ENCODE assay signal across 8 cellular contexts in the genomic region with DNA sequence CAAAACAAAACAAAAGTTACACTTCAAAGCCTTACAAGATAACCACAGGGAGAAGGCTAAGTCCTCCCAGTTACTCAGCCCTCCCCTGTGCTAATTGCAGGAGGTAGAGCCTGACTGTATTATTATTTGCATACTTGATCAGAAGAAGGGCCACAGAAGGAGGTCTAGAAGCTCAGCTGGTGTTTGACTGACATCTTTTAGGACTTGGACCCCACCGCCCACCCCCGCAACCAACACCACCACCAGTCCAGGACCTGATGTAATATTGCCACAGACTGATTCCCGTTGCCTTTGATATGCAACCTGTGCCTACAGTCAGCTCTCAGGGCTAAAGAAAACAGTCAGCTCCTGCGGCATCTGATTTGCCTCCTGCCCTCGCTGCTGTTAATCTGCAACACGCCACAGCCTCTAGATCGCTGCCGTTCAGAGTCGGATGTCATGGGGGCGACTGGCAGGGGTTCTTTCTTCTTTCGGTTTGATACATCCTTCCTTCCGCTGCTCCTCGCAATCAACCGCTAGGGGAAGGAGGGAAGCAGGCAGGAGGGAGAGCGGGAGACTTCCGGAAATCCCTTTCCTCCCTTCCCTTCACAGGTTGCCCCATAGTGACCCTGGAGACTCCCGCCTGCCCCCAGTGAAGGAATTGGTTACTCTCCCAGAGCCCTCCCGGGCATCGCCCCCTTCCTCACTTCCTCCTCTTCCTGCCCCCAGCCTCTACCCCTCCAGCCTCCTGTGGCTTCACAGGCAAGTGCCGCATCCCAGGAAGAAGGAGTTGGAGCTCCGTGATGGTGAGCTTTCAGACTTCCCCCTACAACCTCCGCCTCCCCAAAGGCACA.
DNase-seq lines count a peak whose midpoint lies in the region; ATAC-seq and TF ChIP-seq lines count a peak whose summit lies in the region.

No MANE protein-coding gene starts in this region.

- H4K8ac ChIP-seq in mesenchymal stem cell (ENCODE audit: low read length): peak overlapping the region; percentile 96

- H3K27ac ChIP-seq in mesenchymal stem cell (ENCODE audit: low read length, poor library complexity, severe bottlenecking) (peak overlapping the region; percentile 6), suprapubic skin (peak overlapping the region; percentile 6)

- TF ChIP-seq EP300 in suprapubic skin (IDR thresholded peaks at IDR 0.05): no peak

- peak overlapping the region; percentile 64 for H3K4me3 ChIP-seq in endocrine pancreas (ENCODE audit: control insufficient read depth, insufficient read depth, low read length)
- peak overlapping the region; percentile 57 to 82 for H3K4me3 ChIP-seq in mesenchymal stem cell (ENCODE audit: insufficient read depth in 1 of 2, low read depth in 1 of 2, low read length in 2 of 2)
- H3K4me3 ChIP-seq in suprapubic skin: peak overlapping the region; percentile 56

- H3K36me3 ChIP-seq in endocrine pancreas (ENCODE audit: control insufficient read depth, insufficient read depth, low read length): no peaks in the 10 kb centered on the region
- no peaks in the 10 kb centered on the region for H3K36me3 ChIP-seq in mesenchymal stem cell (ENCODE audit: control insufficient read depth in 1 of 2, insufficient read depth in 2 of 2, low read depth in 1 of 2, low read length in 2 of 2)
- no peaks in the 10 kb centered on the region for H3K36me3 ChIP-seq in suprapubic skin

- H3K9ac ChIP-seq in endocrine pancreas (ENCODE audit: control insufficient read depth, insufficient read depth, low read length) (peak overlapping the region; percentile 47), mesenchymal stem cell (ENCODE audit: low read length) (peak overlapping the region; percentile 80)

- H2BK5ac ChIP-seq in mesenchymal stem cell (ENCODE audit: low read depth, low read length, poor library complexity, severe bottlenecking): no peak overlapping the region

- H3K23ac ChIP-seq in mesenchymal stem cell (ENCODE audit: low read length in 2 of 2): no peak overlapping the region

- H2AK5ac ChIP-seq in mesenchymal stem cell (ENCODE audit: low read length, severe bottlenecking): no peak overlapping the region

- WGBS in mesenchymal stem cell: 2% methylated on average over 16 of the region's 22 CpGs
- WGBS in suprapubic skin: 5% methylated on average over 19 of the region's 22 CpGs

- peak; percentile 69 for ATAC-seq in GM19455 (IDR thresholded peaks at IDR 0.05; ENCODE audit: unreplicated experiment)
- ATAC-seq in HG03469 (IDR thresholded peaks at IDR 0.05; ENCODE audit: unreplicated experiment): peak; percentile 54

- peak; percentile 94 for DNase-seq in ELF-1 (ENCODE audit: low read depth, low spot score)
- peak; percentile 81 for DNase-seq in SW480 (ENCODE audit: low spot score)
- DNase-seq in mesenchymal stem cell: peak; percentile 77
- DNase-seq in suprapubic skin (ENCODE audit: low spot score in 2 of 2): peak in 1 of 2 donors; percentile 64
- no peak for DNase-seq in cortex of kidney (lab: John Stamatoyannopoulos, UW)

- H3K4me2 ChIP-seq in mesenchymal stem cell (ENCODE audit: low read length, poor library complexity, severe bottlenecking): peak overlapping the region; percentile 71

- TF ChIP-seq POLR2A in suprapubic skin (IDR thresholded peaks at IDR 0.05): no peak

- peak in 1 of 2 donors; percentile 42 for TF ChIP-seq CTCF in suprapubic skin (IDR thresholded peaks at IDR 0.05)

- peak overlapping the region; percentile 95 for H4K91ac ChIP-seq in mesenchymal stem cell (ENCODE audit: low read length)

- peak overlapping the region; percentile 87 to 91 for H3K18ac ChIP-seq in mesenchymal stem cell (ENCODE audit: low read depth in 1 of 2, low read length in 2 of 2)

- H3K9me3 ChIP-seq in endocrine pancreas (ENCODE audit: control insufficient read depth, low read length) (no peaks in the 10 kb centered on the region), mesenchymal stem cell (ENCODE audit: control insufficient read depth, low read length) (no peaks in the 10 kb centered on the region), suprapubic skin (no peaks in the 10 kb centered on the region)

- H2AFZ ChIP-seq in mesenchymal stem cell (ENCODE audit: low read depth, low read length): peak overlapping the region; percentile 80

- no peaks in the 10 kb centered on the region for H3K79me1 ChIP-seq in mesenchymal stem cell (replicated peaks; ENCODE audit: low read length, poor library complexity, severe bottlenecking)

- H3K14ac ChIP-seq in mesenchymal stem cell (ENCODE audit: low read length in 2 of 2): peak overlapping the region in 1 of 2 experiments; percentile 59

- H2BK12ac ChIP-seq in mesenchymal stem cell (ENCODE audit: low read length in 2 of 2): peak overlapping the region; percentile 12 to 49

- peak overlapping the region; percentile 15 for H2BK15ac ChIP-seq in mesenchymal stem cell (ENCODE audit: low read depth, poor library complexity, severe bottlenecking)

- H3K27me3 ChIP-seq in endocrine pancreas (ENCODE audit: control insufficient read depth, insufficient read depth, low read length) (no peaks in the 10 kb centered on the region), mesenchymal stem cell (ENCODE audit: control insufficient read depth in 1 of 2, insufficient read depth in 1 of 2, low read length in 2 of 2) (peaks cover 4 to 9% of the 10 kb centered on the region in 2 experiments), suprapubic skin (peaks cover 15% of the 10 kb centered on the region)

- H3K4me1 ChIP-seq in endocrine pancreas (ENCODE audit: control insufficient read depth, insufficient read depth, low read length) (no peaks in the 10 kb centered on the region), mesenchymal stem cell (ENCODE audit: control insufficient read depth, insufficient read depth, low read depth, low read length) (no peaks in the 10 kb centered on the region), suprapubic skin (peaks cover 16% of the 10 kb centered on the region)

- H2BK120ac ChIP-seq in mesenchymal stem cell (ENCODE audit: low read depth, low read length): peak overlapping the region; percentile 11

- peak overlapping the region; percentile 31 to 75 for H3K4ac ChIP-seq in mesenchymal stem cell (ENCODE audit: low read depth in 1 of 2, low read length in 2 of 2)
